Comparison of ENCODE assay signal across 8 cellular contexts in genomic region chr7:28020302-28020940, GRCh38.
A peak's percentile ranks its signal among the peaks of the same experiment; 100 is the strongest.
DNase-seq lines count a peak whose midpoint lies in the region; ATAC-seq and TF ChIP-seq lines count a peak whose summit lies in the region.

No MANE protein-coding gene starts in this region.

- no peaks in the 10 kb centered on the region for H4K20me1 ChIP-seq in fibroblast of lung (ENCODE audit: control insufficient read depth, extremely low read depth, insufficient read depth, low read length)

- WGBS in aorta, 2 donors = 15 to 16% methylated on average over 12 of the region's 12 CpGs

- TF ChIP-seq CTCF in BE2C (IDR thresholded peaks at IDR 0.05; ENCODE audit: low read depth, low read length) = peak; percentile 97
- peak; percentile 79 to 91 for TF ChIP-seq CTCF in fibroblast of lung (conservative IDR thresholded peaks at IDR 0.05 in 1 of 2, IDR thresholded peaks at IDR 0.05 in 1 of 2; ENCODE audit: low read depth in 1 of 2, low read length in 2 of 2)
- TF ChIP-seq CTCF in natural killer cell (IDR thresholded peaks at IDR 0.05) = peak; percentile 73

- H3K4me3 Mint-ChIP-seq in natural killer cell = no peak overlapping the region

- peaks cover 75 to 83% of the 10 kb centered on the region in 2 donors for H3K4me1 Mint-ChIP-seq in natural killer cell

- peak; percentile 71 for DNase-seq in BE2C
- peak; percentile 85 for DNase-seq in NCI-H510A treated with DMSO at 0.1 percent for 48 hours (lab: John Stamatoyannopoulos, UW)
- DNase-seq in activated CD4-positive, alpha-beta T cell treated with anti-CD3 and anti-CD28 coated beads, Interleukin-2, amount 50 U/mL, for 48 hours = peak; percentile 21 to 38
- peak; percentile 65 to 86 for DNase-seq in fibroblast of lung (ENCODE audit: low read depth in 2 of 2)
- no peak for DNase-seq in natural killer cell
- DNase-seq in aorta = peak in 1 of 2 donors; percentile 68

- H3K27ac ChIP-seq in fibroblast of lung (ENCODE audit: insufficient read depth, low read length) (no peak overlapping the region), aorta (ENCODE audit: low read depth in 1 of 2, low read length in 2 of 2) (no peak overlapping the region)

- peak overlapping the region; percentile 4 to 23 for H3K27ac Mint-ChIP-seq in natural killer cell

- H3K9me3 ChIP-seq in BE2C = no peaks in the 10 kb centered on the region
- no peaks in the 10 kb centered on the region for H3K9me3 ChIP-seq in fibroblast of lung (ENCODE audit: control insufficient read depth, insufficient read depth, low read depth, low read length)
- no peaks in the 10 kb centered on the region for H3K9me3 ChIP-seq in aorta (ENCODE audit: control insufficient read depth, low read length)

- peaks cover 6% of the 10 kb centered on the region for H3K4me1 ChIP-seq in BE2C
- no peaks in the 10 kb centered on the region for H3K4me1 ChIP-seq in fibroblast of lung (ENCODE audit: control insufficient read depth, extremely low read depth, insufficient read depth, low read length)
- H3K4me1 ChIP-seq in aorta (ENCODE audit: control insufficient read depth in 1 of 2, insufficient read depth in 2 of 2, low read length in 2 of 2) = no peaks in the 10 kb centered on the region

- H3K4me3 ChIP-seq in BE2C (ENCODE audit: low read depth, low read length) (no peak overlapping the region), fibroblast of lung (replicated peaks in 1 of 4; ENCODE audit: control extremely low read depth in 1 of 4, insufficient read depth in 1 of 4, low read depth in 3 of 4, low read length in 4 of 4) (no peak overlapping the region), aorta (ENCODE audit: low read length in 2 of 2) (no peak overlapping the region)

- H3K9me3 Mint-ChIP-seq in natural killer cell = no peaks in the 10 kb centered on the region

- no peaks in the 10 kb centered on the region for H3K27me3 Mint-ChIP-seq in natural killer cell (ENCODE audit: low read depth in 2 of 2)

- ATAC-seq in GM18520 (IDR thresholded peaks at IDR 0.05; ENCODE audit: unreplicated experiment) (peak; percentile 56), HG03354 (IDR thresholded peaks at IDR 0.05; ENCODE audit: poor library complexity, severe bottlenecking, unreplicated experiment) (peak; percentile 75), natural killer cell (peak; percentile 73 to 92 (median 92)), aorta (ENCODE audit: low FRiP score) (peak; percentile 93)

- H3K4me2 ChIP-seq in fibroblast of lung (ENCODE audit: extremely low read depth, insufficient read depth, low read length) = no peak overlapping the region

- intact Hi-C loops in natural killer cell (cut with micrococcal nuclease) (loop anchor here (5.0 kb wide), 1 partner anchor 238 kb away; no protein-coding TSS in a partner anchor), aorta (cut with DNase I) (loop anchor here (5.0 to 10.0 kb wide), 2 partner anchors 276 to 823 kb away; partner anchors contain the start of gene TAX1BP1 (in 1 of the 2))

- H3K79me2 ChIP-seq in fibroblast of lung (ENCODE audit: control insufficient read depth, insufficient read depth, low read length) = no peaks in the 10 kb centered on the region

- H3K9ac ChIP-seq in fibroblast of lung (ENCODE audit: insufficient read depth, low read length) = no peak overlapping the region

- H3K27me3 ChIP-seq in BE2C (no peaks in the 10 kb centered on the region), fibroblast of lung (ENCODE audit: control insufficient read depth, insufficient read depth, low read length) (no peaks in the 10 kb centered on the region), aorta (ENCODE audit: control insufficient read depth in 1 of 2, insufficient read depth in 2 of 2, low read length in 1 of 2) (no peaks in the 10 kb centered on the region)

- H3K36me3 ChIP-seq in BE2C (0 out of 2 replicates have a peak, but pooled peaks cover 4% of the 10 kb centered on the region), fibroblast of lung (ENCODE audit: control insufficient read depth, insufficient read depth, low read length) (no peaks in the 10 kb centered on the region), aorta (ENCODE audit: control insufficient read depth in 1 of 2, insufficient read depth in 2 of 2, low read length in 1 of 2) (no peaks in the 10 kb centered on the region)

- H3K36me3 Mint-ChIP-seq in natural killer cell = no peaks in the 10 kb centered on the region

- peak overlapping the region; percentile 41 for H2AFZ ChIP-seq in fibroblast of lung (ENCODE audit: low read length)
